1 cellular context compared by ENCODE assay signal in the genomic region with DNA sequence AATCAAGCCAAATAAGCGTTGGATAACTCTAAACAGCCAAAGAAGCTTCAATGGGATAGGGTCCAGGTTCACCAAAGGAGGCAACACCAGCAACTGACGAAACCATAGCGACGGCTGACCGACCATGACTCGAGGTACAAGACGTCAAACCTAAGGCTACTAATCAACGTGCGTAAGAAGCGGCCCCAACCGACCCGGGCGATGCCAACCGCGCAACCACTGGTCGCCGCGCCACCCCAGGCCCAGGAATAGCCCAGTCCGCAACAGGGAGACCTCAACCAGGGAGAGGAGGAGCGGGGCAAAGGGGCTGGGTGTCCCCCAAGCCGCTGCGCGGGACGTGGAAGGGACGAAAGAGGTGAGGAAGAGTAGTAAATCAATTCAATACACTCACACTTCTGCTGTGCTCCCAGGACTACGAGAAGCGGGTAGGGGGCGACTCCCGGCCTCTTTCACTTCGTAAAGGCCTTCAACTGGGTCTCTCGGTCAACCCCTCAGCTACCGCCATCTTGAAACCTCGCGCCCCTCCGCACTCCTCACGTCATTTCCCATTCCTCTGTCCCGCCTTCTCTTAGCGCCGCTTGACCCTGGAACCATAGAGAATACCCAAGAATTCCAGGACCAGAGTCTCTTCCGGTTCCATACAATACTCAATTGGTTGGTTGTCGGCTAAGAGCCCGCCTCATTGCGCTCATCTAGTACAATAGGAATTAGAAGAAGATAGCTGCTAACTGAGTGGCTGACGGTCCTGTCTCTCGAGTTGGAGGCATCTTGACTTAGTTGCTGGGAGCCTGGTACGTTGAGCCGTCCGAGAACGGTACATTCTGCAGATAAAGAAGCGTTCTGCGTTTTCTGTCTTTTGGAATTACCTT.
TF ChIP-seq lines count a peak whose summit lies in the region.

A gene with protein sequence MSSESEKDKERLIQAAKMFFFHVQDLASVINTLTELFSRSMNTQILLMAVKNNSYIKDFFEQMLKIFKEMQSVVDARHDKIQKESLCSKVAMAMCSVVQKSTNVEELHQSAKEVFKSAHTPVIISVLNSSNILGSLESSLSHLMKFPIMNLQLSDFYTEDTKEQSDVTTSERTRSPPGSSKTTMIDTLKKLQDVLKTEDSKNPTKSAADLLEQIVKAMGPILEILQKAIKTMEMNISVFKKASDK (plus strand): TSS at position 710 of the 869 bp plus-strand sequence. CDS start 19,266 bp downstream, outside the sequence.
A gene (minus strand): TSS at position 518 of the 869 bp plus-strand sequence. CDS start 2,095 bp downstream, outside the sequence.

TF ChIP-seq in K562, 482 proteins besides CTCF, POLR2A, EP300 and RAD21 (continues in another document):
- TF ChIP-seq, protein P1, sequence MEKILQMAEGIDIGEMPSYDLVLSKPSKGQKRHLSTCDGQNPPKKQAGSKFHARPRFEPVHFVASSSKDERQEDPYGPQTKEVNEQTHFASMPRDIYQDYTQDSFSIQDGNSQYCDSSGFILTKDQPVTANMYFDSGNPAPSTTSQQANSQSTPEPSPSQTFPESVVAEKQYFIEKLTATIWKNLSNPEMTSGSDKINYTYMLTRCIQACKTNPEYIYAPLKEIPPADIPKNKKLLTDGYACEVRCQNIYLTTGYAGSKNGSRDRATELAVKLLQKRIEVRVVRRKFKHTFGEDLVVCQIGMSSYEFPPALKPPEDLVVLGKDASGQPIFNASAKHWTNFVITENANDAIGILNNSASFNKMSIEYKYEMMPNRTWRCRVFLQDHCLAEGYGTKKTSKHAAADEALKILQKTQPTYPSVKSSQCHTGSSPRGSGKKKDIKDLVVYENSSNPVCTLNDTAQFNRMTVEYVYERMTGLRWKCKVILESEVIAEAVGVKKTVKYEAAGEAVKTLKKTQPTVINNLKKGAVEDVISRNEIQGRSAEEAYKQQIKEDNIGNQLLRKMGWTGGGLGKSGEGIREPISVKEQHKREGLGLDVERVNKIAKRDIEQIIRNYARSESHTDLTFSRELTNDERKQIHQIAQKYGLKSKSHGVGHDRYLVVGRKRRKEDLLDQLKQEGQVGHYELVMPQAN (IDR thresholded peaks at IDR 0.05; ENCODE audit: borderline replicate concordance) = peak; percentile 66; the same call in 1 of the 2 replicates
- no peak for TF ChIP-seq ZEB2 (IDR thresholded peaks at IDR 0.05)
- peak; percentile 55; the same call in 1 of the 2 replicates for TF ChIP-seq SNIP1 (IDR thresholded peaks at IDR 0.05; ENCODE audit: low read depth)
- no peak for TF ChIP-seq ATF1 (CRISPR knock-in tag; IDR thresholded peaks at IDR 0.05)
- peak; percentile 92 for TF ChIP-seq ATF1 (tag; IDR thresholded peaks at IDR 0.05)
- peak; percentile 96 for TF ChIP-seq GABPA (tag; conservative IDR thresholded peaks at IDR 0.05; ENCODE audit: low read depth)
- TF ChIP-seq, protein P2, sequence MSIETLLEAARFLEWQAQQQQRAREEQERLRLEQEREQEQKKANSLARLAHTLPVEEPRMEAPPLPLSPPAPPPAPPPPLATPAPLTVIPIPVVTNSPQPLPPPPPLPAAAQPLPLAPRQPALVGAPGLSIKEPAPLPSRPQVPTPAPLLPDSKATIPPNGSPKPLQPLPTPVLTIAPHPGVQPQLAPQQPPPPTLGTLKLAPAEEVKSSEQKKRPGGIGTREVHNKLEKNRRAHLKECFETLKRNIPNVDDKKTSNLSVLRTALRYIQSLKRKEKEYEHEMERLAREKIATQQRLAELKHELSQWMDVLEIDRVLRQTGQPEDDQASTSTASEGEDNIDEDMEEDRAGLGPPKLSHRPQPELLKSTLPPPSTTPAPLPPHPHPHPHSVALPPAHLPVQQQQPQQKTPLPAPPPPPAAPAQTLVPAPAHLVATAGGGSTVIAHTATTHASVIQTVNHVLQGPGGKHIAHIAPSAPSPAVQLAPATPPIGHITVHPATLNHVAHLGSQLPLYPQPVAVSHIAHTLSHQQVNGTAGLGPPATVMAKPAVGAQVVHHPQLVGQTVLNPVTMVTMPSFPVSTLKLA (conservative IDR thresholded peaks at IDR 0.05) = peak; percentile 33 to 52; a peak in 1 of 4 replicates
- peak; percentile 94 for TF ChIP-seq CREM (IDR thresholded peaks at IDR 0.05; ENCODE audit: low read depth)
- TF ChIP-seq SAFB (IDR thresholded peaks at IDR 0.05; ENCODE audit: borderline replicate concordance, low read depth, low read length) = no peak
- peak; percentile 71 for TF ChIP-seq CHD1 (IDR thresholded peaks at IDR 0.05; ENCODE audit: low read length)
- peak; percentile 78 for TF ChIP-seq SUPT5H (IDR thresholded peaks at IDR 0.05)
- peak in 1 of 2 experiments; percentile 66; a peak in 1 of 4 replicates for TF ChIP-seq HDAC1 (IDR thresholded peaks at IDR 0.05)
- no peak for TF ChIP-seq NFIX (CRISPR knock-in tag; IDR thresholded peaks at IDR 0.05; ENCODE audit: low read depth)
- TF ChIP-seq PRMT5 (CRISPR knock-in tag; IDR thresholded peaks at IDR 0.05) = no peak
- TF ChIP-seq C11orf30 (IDR thresholded peaks at IDR 0.05; ENCODE audit: low read depth) = peak; percentile 48
- TF ChIP-seq SIN3B (IDR thresholded peaks at IDR 0.05; ENCODE audit: low read depth) = peak; percentile 45; the same call in 1 of the 2 replicates
- TF ChIP-seq TAF7 (tag; IDR thresholded peaks at IDR 0.05) = peak; percentile 59; the same call in 1 of the 2 replicates
- TF ChIP-seq POLR2G (IDR thresholded peaks at IDR 0.05; ENCODE audit: low read depth, low read length) = peak; percentile 67
- no peak for TF ChIP-seq RBM34 (IDR thresholded peaks at IDR 0.05; ENCODE audit: borderline replicate concordance, insufficient read depth, low read length)
- TF ChIP-seq TEAD1 (CRISPR knock-in tag; IDR thresholded peaks at IDR 0.05) = peak in 1 of 2 experiments; percentile 86; a peak in 1 of 4 replicates
- TF ChIP-seq SP2 (IDR thresholded peaks at IDR 0.05; ENCODE audit: extremely low read depth, low read depth, low read length, poor library complexity, severe bottlenecking) = peak; percentile 77
- TF ChIP-seq POLR2H (tag; IDR thresholded peaks at IDR 0.05; ENCODE audit: low read depth) = peak; percentile 77
- peak in 1 of 2 experiments; percentile 32; a peak in 2 of 4 replicates for TF ChIP-seq MAZ (CRISPR knock-in tag; conservative IDR thresholded peaks at IDR 0.05 in 1 of 2, IDR thresholded peaks at IDR 0.05 in 1 of 2)
- peak; percentile 91; the same call in 1 of the 2 replicates for TF ChIP-seq GABPB1 (CRISPR knock-in tag; IDR thresholded peaks at IDR 0.05)
- TF ChIP-seq, protein P3, sequence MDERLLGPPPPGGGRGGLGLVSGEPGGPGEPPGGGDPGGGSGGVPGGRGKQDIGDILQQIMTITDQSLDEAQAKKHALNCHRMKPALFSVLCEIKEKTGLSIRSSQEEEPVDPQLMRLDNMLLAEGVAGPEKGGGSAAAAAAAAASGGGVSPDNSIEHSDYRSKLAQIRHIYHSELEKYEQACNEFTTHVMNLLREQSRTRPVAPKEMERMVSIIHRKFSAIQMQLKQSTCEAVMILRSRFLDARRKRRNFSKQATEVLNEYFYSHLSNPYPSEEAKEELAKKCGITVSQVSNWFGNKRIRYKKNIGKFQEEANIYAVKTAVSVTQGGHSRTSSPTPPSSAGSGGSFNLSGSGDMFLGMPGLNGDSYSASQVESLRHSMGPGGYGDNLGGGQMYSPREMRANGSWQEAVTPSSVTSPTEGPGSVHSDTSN (CRISPR knock-in tag; IDR thresholded peaks at IDR 0.05; ENCODE audit: low read depth) = peak; percentile 64
- TF ChIP-seq, protein P3 (tag; conservative IDR thresholded peaks at IDR 0.05; ENCODE audit: low read depth) = peak; percentile 96
- TF ChIP-seq, protein P4, sequence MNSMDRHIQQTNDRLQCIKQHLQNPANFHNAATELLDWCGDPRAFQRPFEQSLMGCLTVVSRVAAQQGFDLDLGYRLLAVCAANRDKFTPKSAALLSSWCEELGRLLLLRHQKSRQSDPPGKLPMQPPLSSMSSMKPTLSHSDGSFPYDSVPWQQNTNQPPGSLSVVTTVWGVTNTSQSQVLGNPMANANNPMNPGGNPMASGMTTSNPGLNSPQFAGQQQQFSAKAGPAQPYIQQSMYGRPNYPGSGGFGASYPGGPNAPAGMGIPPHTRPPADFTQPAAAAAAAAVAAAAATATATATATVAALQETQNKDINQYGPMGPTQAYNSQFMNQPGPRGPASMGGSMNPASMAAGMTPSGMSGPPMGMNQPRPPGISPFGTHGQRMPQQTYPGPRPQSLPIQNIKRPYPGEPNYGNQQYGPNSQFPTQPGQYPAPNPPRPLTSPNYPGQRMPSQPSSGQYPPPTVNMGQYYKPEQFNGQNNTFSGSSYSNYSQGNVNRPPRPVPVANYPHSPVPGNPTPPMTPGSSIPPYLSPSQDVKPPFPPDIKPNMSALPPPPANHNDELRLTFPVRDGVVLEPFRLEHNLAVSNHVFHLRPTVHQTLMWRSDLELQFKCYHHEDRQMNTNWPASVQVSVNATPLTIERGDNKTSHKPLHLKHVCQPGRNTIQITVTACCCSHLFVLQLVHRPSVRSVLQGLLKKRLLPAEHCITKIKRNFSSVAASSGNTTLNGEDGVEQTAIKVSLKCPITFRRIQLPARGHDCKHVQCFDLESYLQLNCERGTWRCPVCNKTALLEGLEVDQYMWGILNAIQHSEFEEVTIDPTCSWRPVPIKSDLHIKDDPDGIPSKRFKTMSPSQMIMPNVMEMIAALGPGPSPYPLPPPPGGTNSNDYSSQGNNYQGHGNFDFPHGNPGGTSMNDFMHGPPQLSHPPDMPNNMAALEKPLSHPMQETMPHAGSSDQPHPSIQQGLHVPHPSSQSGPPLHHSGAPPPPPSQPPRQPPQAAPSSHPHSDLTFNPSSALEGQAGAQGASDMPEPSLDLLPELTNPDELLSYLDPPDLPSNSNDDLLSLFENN (IDR thresholded peaks at IDR 0.05; ENCODE audit: low read depth in 2 of 2, low read length in 2 of 2) = 0 out of 4 replicates have a peak, but pooled peaks of 1 of the 2 experiments have one; percentile 5
- TF ChIP-seq, protein P5, sequence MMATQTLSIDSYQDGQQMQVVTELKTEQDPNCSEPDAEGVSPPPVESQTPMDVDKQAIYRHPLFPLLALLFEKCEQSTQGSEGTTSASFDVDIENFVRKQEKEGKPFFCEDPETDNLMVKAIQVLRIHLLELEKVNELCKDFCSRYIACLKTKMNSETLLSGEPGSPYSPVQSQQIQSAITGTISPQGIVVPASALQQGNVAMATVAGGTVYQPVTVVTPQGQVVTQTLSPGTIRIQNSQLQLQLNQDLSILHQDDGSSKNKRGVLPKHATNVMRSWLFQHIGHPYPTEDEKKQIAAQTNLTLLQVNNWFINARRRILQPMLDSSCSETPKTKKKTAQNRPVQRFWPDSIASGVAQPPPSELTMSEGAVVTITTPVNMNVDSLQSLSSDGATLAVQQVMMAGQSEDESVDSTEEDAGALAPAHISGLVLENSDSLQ (IDR thresholded peaks at IDR 0.05) = peak; percentile 99
- no peak for TF ChIP-seq ZNF57 (CRISPR knock-in tag; IDR thresholded peaks at IDR 0.05)
- peak; percentile 51 for TF ChIP-seq L3MBTL2 (IDR thresholded peaks at IDR 0.05)
- TF ChIP-seq, protein P6, sequence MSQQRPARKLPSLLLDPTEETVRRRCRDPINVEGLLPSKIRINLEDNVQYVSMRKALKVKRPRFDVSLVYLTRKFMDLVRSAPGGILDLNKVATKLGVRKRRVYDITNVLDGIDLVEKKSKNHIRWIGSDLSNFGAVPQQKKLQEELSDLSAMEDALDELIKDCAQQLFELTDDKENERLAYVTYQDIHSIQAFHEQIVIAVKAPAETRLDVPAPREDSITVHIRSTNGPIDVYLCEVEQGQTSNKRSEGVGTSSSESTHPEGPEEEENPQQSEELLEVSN (IDR thresholded peaks at IDR 0.05; ENCODE audit: borderline replicate concordance in 1 of 2, extremely low read depth in 1 of 2, insufficient read depth in 1 of 2, insufficient read length in 1 of 2, low read depth in 1 of 2, low read length in 1 of 2, poor library complexity in 1 of 2, severe bottlenecking in 1 of 2) = peak in 1 of 2 experiments; percentile 48
- peak; percentile 77 for TF ChIP-seq RBM25 (IDR thresholded peaks at IDR 0.05; ENCODE audit: low read depth, low read length, severe bottlenecking)
- TF ChIP-seq, protein P7, sequence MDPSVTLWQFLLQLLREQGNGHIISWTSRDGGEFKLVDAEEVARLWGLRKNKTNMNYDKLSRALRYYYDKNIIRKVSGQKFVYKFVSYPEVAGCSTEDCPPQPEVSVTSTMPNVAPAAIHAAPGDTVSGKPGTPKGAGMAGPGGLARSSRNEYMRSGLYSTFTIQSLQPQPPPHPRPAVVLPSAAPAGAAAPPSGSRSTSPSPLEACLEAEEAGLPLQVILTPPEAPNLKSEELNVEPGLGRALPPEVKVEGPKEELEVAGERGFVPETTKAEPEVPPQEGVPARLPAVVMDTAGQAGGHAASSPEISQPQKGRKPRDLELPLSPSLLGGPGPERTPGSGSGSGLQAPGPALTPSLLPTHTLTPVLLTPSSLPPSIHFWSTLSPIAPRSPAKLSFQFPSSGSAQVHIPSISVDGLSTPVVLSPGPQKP (CRISPR knock-in tag; IDR thresholded peaks at IDR 0.05) = no peak
- TF ChIP-seq, protein P8, sequence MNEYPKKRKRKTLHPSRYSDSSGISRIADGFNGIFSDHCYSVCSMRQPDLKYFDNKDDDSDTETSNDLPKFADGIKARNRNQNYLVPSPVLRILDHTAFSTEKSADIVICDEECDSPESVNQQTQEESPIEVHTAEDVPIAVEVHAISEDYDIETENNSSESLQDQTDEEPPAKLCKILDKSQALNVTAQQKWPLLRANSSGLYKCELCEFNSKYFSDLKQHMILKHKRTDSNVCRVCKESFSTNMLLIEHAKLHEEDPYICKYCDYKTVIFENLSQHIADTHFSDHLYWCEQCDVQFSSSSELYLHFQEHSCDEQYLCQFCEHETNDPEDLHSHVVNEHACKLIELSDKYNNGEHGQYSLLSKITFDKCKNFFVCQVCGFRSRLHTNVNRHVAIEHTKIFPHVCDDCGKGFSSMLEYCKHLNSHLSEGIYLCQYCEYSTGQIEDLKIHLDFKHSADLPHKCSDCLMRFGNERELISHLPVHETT (CRISPR knock-in tag; conservative IDR thresholded peaks at IDR 0.05 in 1 of 2, IDR thresholded peaks at IDR 0.05 in 1 of 2) = 0 out of 4 replicates have a peak, but pooled peaks of 1 of the 2 experiments have one; percentile 18
- no peak for TF ChIP-seq NR2C2 (CRISPR knock-in tag; IDR thresholded peaks at IDR 0.05)
- peak; percentile 95 for TF ChIP-seq NR2C2 (tag; IDR thresholded peaks at IDR 0.05)
- TF ChIP-seq TBP (optimal IDR thresholded peaks at IDR 0.05; ENCODE audit: low read depth, low read length) = peak; percentile 80
